ENCODE assay signal across 17 cellular contexts in the genomic region with DNA sequence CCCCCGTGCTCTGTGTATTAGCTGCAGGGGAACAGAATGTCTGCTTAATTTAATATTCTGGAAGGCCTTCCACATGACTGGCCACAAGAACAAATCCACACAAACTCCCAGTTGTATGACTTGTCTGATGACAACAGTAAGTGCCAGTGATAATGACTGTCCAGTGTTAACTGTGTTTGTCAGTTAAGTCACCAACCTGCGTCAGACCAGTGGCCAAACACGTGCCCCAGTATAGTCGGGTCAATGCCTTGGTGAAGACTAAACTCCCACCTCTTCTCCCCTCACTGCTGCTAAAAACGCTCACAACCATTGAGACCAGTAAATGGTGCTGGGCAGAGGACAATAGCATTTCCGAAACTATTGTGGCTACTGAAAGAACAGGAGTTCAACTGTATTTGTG. TPM values are rescaled to one million over a fixed set of nuclear protein-coding genes. Genes with fewer than 3 reads are reported as not detected.
A peak's percentile ranks its signal among the peaks of the same experiment; 100 is the strongest.
DNase-seq lines count a peak whose midpoint lies in the region; ATAC-seq and TF ChIP-seq lines count a peak whose summit lies in the region.
"Had no signal": no experiment of that assay in that cellular context is flagged by ENCODE, and none has a peak within 500 bp of the region (broad histone marks: within the 10 kb centered on the region; RNA-seq: fewer than 3 reads in every experiment).

No MANE protein-coding gene starts in this region.

- H3K36me3 ChIP-seq in esophagus muscularis mucosa: no peaks in the 10 kb centered on the region
- H3K36me3 ChIP-seq: BLaER1 treated with 17β-estradiol and CSF1 and Interleukin-3, amounts not matched to agents 10 nM and 100 nM had no signal

- no peak overlapping the region for H3K4me3 ChIP-seq in esophagus muscularis mucosa
- H3K4me3 ChIP-seq: BLaER1 treated with 17β-estradiol and CSF1 and Interleukin-3, amounts not matched to agents 10 nM and 100 nM had no signal

- POLR2A ChIA-PET in WTC11 (lab: Charles Lee): no interaction called here

- no peak for ATAC-seq in WTC11
- ATAC-seq: CD8-positive, alpha-beta T cell; HCT116 had no signal

- no peak for TF ChIP-seq POLR2A in esophagus muscularis mucosa (IDR thresholded peaks at IDR 0.05; ENCODE audit: low read depth)

- CTCF ChIA-PET in WTC11 (lab: Charles Lee): interaction anchor here (1.0 kb wide), 1 partner anchor 173 kb away, joined by 3 read pairs; no protein-coding TSS in a partner anchor

- TF ChIP-seq EP300 in esophagus muscularis mucosa (IDR thresholded peaks at IDR 0.05): no peak

- H3K9me3 Mint-ChIP-seq in WTC11: peaks cover 7% of the 10 kb centered on the region; the same call in 1 of the 2 replicates
- H3K9me3 Mint-ChIP-seq: CD8-positive, alpha-beta T cell had no signal

- no peak overlapping the region for H3K4me3 Mint-ChIP-seq in WTC11
- H3K4me3 Mint-ChIP-seq: B cell; CD8-positive, alpha-beta T cell had no signal

- WGBS in esophagus muscularis mucosa: 80% methylated on average over 6 of the region's 6 CpGs

- H3K27me3 Mint-ChIP-seq in WTC11 (ENCODE audit: low read depth): no peaks in the 10 kb centered on the region

- H3K4me1 ChIP-seq in esophagus muscularis mucosa: no peaks in the 10 kb centered on the region
- H3K4me1 ChIP-seq: BLaER1 treated with 17β-estradiol and CSF1 and Interleukin-3, amounts not matched to agents 10 nM and 100 nM had no signal

- H3K27ac Mint-ChIP-seq in WTC11: peak overlapping the region; percentile 5
- H3K27ac Mint-ChIP-seq: B cell; CD8-positive, alpha-beta T cell had no signal

- peaks cover 59% of the 10 kb centered on the region for H3K4me1 Mint-ChIP-seq in WTC11
- H3K4me1 Mint-ChIP-seq: B cell had no signal

- DNase-seq in NCI-H748 (lab: John Stamatoyannopoulos, UW; ENCODE audit: unreplicated experiment) (peak; percentile 1), NCI-H748 treated with DMSO at 0.1 percent for 48 hours (lab: John Stamatoyannopoulos, UW) (no peak), WTC11 (ENCODE audit: low spot score) (no peak), esophagus muscularis mucosa (ENCODE audit: extremely low spot score) (peak; percentile 72), 8988T (no peak), activated T-cell treated with anti-CD3 and anti-CD28 coated beads for 4 hours (no peak)
- DNase-seq in activated CD4-positive, alpha-beta T cell treated with anti-CD3 and anti-CD28 coated beads for 4 hours: no peak
- DNase-seq: Calu3; CD8-positive, alpha-beta T cell; DMS79 treated with DMSO at 0.1 percent for 48 hours; GF-D8 had no signal

- TF ChIP-seq CTCF in WTC11 (IDR thresholded peaks at IDR 0.05) (no peak), esophagus muscularis mucosa (IDR thresholded peaks at IDR 0.05) (no peak)

- intact Hi-C loops in esophagus muscularis mucosa (cut with DNase I): no loop called here

- H3K27ac ChIP-seq in esophagus muscularis mucosa (replicated peaks in 1 of 4): no peak overlapping the region
- H3K27ac ChIP-seq: BLaER1 treated with 17β-estradiol and CSF1 and Interleukin-3, amounts not matched to agents 10 nM and 100 nM; HL-60 had no signal

- H3K9me3 ChIP-seq in esophagus muscularis mucosa: no peaks in the 10 kb centered on the region
- H3K9me3 ChIP-seq: BLaER1 treated with 17β-estradiol and CSF1 and Interleukin-3, amounts not matched to agents 10 nM and 100 nM had no signal

- H3K27me3 ChIP-seq in esophagus muscularis mucosa: no peaks in the 10 kb centered on the region
- H3K27me3 ChIP-seq: BLaER1 treated with 17β-estradiol and CSF1 and Interleukin-3, amounts not matched to agents 10 nM and 100 nM had no signal

- H3K36me3 Mint-ChIP-seq in WTC11: 0 out of 2 replicates have a peak, but pooled peaks cover 3% of the 10 kb centered on the region
- H3K36me3 Mint-ChIP-seq: CD8-positive, alpha-beta T cell had no signal

TF ChIP-seq in WTC11, 78 proteins besides CTCF, POLR2A, EP300 and RAD21:
- TF ChIP-seq ETV6 (CRISPR knock-in tag; IDR thresholded peaks at IDR 0.05) (no peak), JUN (CRISPR knock-in tag; IDR thresholded peaks at IDR 0.05) (no peak), NR3C1 (CRISPR knock-in tag; conservative IDR thresholded peaks at IDR 0.05; ENCODE audit: low read depth) (no peak), NR1H2 (CRISPR knock-in tag; IDR thresholded peaks at IDR 0.05) (no peak)
- TF ChIP-seq, protein P1, sequence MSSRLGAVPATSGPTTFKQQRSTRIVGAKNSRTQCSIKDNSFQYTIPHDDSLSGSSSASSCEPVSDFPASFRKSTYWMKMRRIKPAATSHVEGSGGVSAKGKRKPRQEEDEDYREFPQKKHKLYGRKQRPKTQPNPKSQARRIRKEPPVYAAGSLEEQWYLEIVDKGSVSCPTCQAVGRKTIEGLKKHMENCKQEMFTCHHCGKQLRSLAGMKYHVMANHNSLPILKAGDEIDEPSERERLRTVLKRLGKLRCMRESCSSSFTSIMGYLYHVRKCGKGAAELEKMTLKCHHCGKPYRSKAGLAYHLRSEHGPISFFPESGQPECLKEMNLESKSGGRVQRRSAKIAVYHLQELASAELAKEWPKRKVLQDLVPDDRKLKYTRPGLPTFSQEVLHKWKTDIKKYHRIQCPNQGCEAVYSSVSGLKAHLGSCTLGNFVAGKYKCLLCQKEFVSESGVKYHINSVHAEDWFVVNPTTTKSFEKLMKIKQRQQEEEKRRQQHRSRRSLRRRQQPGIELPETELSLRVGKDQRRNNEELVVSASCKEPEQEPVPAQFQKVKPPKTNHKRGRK (CRISPR knock-in tag; IDR thresholded peaks at IDR 0.05; ENCODE audit: borderline replicate concordance): no peak
- TF ChIP-seq, protein P2, sequence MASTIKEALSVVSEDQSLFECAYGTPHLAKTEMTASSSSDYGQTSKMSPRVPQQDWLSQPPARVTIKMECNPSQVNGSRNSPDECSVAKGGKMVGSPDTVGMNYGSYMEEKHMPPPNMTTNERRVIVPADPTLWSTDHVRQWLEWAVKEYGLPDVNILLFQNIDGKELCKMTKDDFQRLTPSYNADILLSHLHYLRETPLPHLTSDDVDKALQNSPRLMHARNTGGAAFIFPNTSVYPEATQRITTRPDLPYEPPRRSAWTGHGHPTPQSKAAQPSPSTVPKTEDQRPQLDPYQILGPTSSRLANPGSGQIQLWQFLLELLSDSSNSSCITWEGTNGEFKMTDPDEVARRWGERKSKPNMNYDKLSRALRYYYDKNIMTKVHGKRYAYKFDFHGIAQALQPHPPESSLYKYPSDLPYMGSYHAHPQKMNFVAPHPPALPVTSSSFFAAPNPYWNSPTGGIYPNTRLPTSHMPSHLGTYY (CRISPR knock-in tag; IDR thresholded peaks at IDR 0.05): no peak
- TF ChIP-seq, protein P3, sequence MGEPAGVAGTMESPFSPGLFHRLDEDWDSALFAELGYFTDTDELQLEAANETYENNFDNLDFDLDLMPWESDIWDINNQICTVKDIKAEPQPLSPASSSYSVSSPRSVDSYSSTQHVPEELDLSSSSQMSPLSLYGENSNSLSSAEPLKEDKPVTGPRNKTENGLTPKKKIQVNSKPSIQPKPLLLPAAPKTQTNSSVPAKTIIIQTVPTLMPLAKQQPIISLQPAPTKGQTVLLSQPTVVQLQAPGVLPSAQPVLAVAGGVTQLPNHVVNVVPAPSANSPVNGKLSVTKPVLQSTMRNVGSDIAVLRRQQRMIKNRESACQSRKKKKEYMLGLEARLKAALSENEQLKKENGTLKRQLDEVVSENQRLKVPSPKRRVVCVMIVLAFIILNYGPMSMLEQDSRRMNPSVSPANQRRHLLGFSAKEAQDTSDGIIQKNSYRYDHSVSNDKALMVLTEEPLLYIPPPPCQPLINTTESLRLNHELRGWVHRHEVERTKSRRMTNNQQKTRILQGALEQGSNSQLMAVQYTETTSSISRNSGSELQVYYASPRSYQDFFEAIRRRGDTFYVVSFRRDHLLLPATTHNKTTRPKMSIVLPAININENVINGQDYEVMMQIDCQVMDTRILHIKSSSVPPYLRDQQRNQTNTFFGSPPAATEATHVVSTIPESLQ (CRISPR knock-in tag; IDR thresholded peaks at IDR 0.05): no peak
- TF ChIP-seq, protein P4, sequence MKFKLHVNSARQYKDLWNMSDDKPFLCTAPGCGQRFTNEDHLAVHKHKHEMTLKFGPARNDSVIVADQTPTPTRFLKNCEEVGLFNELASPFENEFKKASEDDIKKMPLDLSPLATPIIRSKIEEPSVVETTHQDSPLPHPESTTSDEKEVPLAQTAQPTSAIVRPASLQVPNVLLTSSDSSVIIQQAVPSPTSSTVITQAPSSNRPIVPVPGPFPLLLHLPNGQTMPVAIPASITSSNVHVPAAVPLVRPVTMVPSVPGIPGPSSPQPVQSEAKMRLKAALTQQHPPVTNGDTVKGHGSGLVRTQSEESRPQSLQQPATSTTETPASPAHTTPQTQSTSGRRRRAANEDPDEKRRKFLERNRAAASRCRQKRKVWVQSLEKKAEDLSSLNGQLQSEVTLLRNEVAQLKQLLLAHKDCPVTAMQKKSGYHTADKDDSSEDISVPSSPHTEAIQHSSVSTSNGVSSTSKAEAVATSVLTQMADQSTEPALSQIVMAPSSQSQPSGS (CRISPR knock-in tag; IDR thresholded peaks at IDR 0.05; ENCODE audit: borderline replicate concordance, low read depth): no peak
- TF ChIP-seq, protein P5, sequence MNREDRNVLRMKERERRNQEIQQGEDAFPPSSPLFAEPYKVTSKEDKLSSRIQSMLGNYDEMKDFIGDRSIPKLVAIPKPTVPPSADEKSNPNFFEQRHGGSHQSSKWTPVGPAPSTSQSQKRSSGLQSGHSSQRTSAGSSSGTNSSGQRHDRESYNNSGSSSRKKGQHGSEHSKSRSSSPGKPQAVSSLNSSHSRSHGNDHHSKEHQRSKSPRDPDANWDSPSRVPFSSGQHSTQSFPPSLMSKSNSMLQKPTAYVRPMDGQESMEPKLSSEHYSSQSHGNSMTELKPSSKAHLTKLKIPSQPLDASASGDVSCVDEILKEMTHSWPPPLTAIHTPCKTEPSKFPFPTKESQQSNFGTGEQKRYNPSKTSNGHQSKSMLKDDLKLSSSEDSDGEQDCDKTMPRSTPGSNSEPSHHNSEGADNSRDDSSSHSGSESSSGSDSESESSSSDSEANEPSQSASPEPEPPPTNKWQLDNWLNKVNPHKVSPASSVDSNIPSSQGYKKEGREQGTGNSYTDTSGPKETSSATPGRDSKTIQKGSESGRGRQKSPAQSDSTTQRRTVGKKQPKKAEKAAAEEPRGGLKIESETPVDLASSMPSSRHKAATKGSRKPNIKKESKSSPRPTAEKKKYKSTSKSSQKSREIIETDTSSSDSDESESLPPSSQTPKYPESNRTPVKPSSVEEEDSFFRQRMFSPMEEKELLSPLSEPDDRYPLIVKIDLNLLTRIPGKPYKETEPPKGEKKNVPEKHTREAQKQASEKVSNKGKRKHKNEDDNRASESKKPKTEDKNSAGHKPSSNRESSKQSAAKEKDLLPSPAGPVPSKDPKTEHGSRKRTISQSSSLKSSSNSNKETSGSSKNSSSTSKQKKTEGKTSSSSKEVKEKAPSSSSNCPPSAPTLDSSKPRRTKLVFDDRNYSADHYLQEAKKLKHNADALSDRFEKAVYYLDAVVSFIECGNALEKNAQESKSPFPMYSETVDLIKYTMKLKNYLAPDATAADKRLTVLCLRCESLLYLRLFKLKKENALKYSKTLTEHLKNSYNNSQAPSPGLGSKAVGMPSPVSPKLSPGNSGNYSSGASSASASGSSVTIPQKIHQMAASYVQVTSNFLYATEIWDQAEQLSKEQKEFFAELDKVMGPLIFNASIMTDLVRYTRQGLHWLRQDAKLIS (CRISPR knock-in tag; IDR thresholded peaks at IDR 0.05; ENCODE audit: borderline replicate concordance): no peak

RNA-seq across cellular contexts. Expression of a gene that starts 9.8 kb away (rescaled TPM):
- total RNA-seq in WTC11 (2021): not detected in 3 replicates
- total RNA-seq in esophagus muscularis mucosa: not detected
- total RNA-seq: A172; Calu3; CD8-positive, alpha-beta T cell; HT1080 had no signal

Comparison
In these comparisons a context has a peak if more than half of its experiments do, and no peak if none do; other contexts are left out.
1. DNase-seq: peak in NCI-H748 (single experiment) and esophagus muscularis mucosa (single experiment); none in NCI-H748 treated with DMSO at 0.1 percent for 48 hours (single experiment), WTC11 (single experiment), activated CD4-positive, alpha-beta T cell treated with anti-CD3 and anti-CD28 coated beads for 4 hours (0 of 2), 8988T (single experiment) and activated T-cell treated with anti-CD3 and anti-CD28 coated beads for 4 hours (single experiment).